ENCODE assay signal across 28 cellular contexts in genomic region chr16:19283637-19284036, GRCh38. TPM values are rescaled to one million over a fixed set of nuclear protein-coding genes. Genes with fewer than 3 reads are reported as not detected.
DNase-seq lines count a peak whose midpoint lies in the region; ATAC-seq and TF ChIP-seq lines count a peak whose summit lies in the region.
"Had no signal": no experiment of that assay in that cellular context is flagged by ENCODE, and none has a peak within 500 bp of the region (broad histone marks: within the 10 kb centered on the region; RNA-seq: fewer than 3 reads in every experiment).

No MANE protein-coding gene starts in this region.

- no peaks in the 10 kb centered on the region for H3K27me3 ChIP-seq in breast epithelium
- H3K27me3 ChIP-seq: BLaER1, left lung had no signal

- H3K36me3 ChIP-seq in breast epithelium = no peaks in the 10 kb centered on the region
- H3K36me3 ChIP-seq: BLaER1, left lung had no signal

- peak; percentile 69 for DNase-seq in MCF 10A (ENCODE audit: unreplicated experiment)
- no peak for DNase-seq in breast epithelium (ENCODE audit: low spot score in 2 of 2)
- peak; percentile 17 for DNase-seq in RWPE1 (ENCODE audit: low spot score)
- DNase-seq in T-helper 9 cell = no peak
- no peak for DNase-seq in NCI-H187 treated with DMSO at 0.1 percent for 48 hours (lab: John Stamatoyannopoulos, UW)
- DNase-seq: activated CD4-positive, CD25-positive, alpha-beta regulatory T cell treated with anti-CD3 and anti-CD28 coated beads, Interleukin-2, amount 50 U/mL, for 72 hours; activated CD8-positive, alpha-beta T cell treated with anti-CD3 and anti-CD28 coated beads for 36 hours; activated gamma-delta T cell; activated naive CD8-positive, alpha-beta T cell treated with anti-CD3 and anti-CD28 coated beads, Interleukin-2, amount 10 ng/mL, durations not matched to agents 7 days and 5 days; dermis blood vessel endothelial cell; GDM1; H7; KG1; naive B cell; NCI-H1436; stimulated activated naive CD8-positive, alpha-beta T cell treated with anti-CD3 and anti-CD28 coated beads, Interleukin-15, Interleukin-2, amounts not matched to agents 100 U/mL and 50 U/mL, for 24 hours; T-helper 1 cell had no signal

- H3K4me3 ChIP-seq in breast epithelium = no peak overlapping the region
- H3K4me3 ChIP-seq: BLaER1, left lung, psoas muscle had no signal

- TF ChIP-seq CTCF in MCF 10A (IDR thresholded peaks at IDR 0.05; ENCODE audit: unreplicated experiment) (no peak), breast epithelium (IDR thresholded peaks at IDR 0.05) (no peak), RWPE1 (conservative IDR thresholded peaks at IDR 0.05; ENCODE audit: low read depth) (no peak)

- no peaks in the 10 kb centered on the region for H3K4me1 ChIP-seq in breast epithelium
- H3K4me1 ChIP-seq: BLaER1, left lung had no signal

- CTCF ChIA-PET in MCF 10A (lab: Yijun Ruan, JAX) (interaction anchor here (0.6 to 0.7 kb wide), 3 partner anchors 8 to 217 kb away, joined by 3 read pairs; no protein-coding TSS in a partner anchor), RWPE1 (lab: Yijun Ruan, JAX) (interaction anchor here (0.5 kb wide), 1 partner anchor 12 kb away, joined by 3 read pairs; no protein-coding TSS in a partner anchor)

- no peak overlapping the region for H3K27ac Mint-ChIP-seq in MCF 10A (ENCODE audit: low read depth, unreplicated experiment)
- H3K27ac Mint-ChIP-seq: activated CD8-positive, alpha-beta T cell treated with anti-CD3 and anti-CD28 coated beads for 36 hours; activated naive CD8-positive, alpha-beta T cell treated with anti-CD3 and anti-CD28 coated beads, Interleukin-2, amount 10 ng/mL, durations not matched to agents 7 days and 5 days had no signal

- BruUV-seq in MCF 10A (replicated peaks; lab: Mats Ljungman, UMichigan) = no TSS peak

- H3K27ac ChIP-seq in breast epithelium = no peak overlapping the region
- no peak overlapping the region for H3K27ac ChIP-seq in RWPE1
- H3K27ac ChIP-seq: BLaER1, left lung, psoas muscle had no signal

- no peaks in the 10 kb centered on the region for H3K36me3 Mint-ChIP-seq in MCF 10A (ENCODE audit: insufficient read depth, unreplicated experiment)
- H3K36me3 Mint-ChIP-seq: activated naive CD8-positive, alpha-beta T cell treated with anti-CD3 and anti-CD28 coated beads, Interleukin-2, amount 10 ng/mL, durations not matched to agents 7 days and 5 days; naive B cell had no signal

- POLR2A ChIA-PET in MCF 10A (lab: Yijun Ruan, JAX) = interaction anchor here (0.5 to 1.6 kb wide), 8 partner anchors 15 to 273 kb away, joined by 3 to 6 read pairs (median 4); partner anchors contain the start of gene ITPRIPL2
- POLR2A ChIA-PET in RWPE1 (lab: Yijun Ruan, JAX; ENCODE audit: low non-redundant PET) = no interaction called here

- H3K4me3 Mint-ChIP-seq in MCF 10A (ENCODE audit: unreplicated experiment) = no peak overlapping the region
- H3K4me3 Mint-ChIP-seq: activated CD8-positive, alpha-beta T cell treated with anti-CD3 and anti-CD28 coated beads for 36 hours; activated naive CD8-positive, alpha-beta T cell treated with anti-CD3 and anti-CD28 coated beads, Interleukin-2, amount 10 ng/mL, durations not matched to agents 7 days and 5 days; naive B cell had no signal

- no peaks in the 10 kb centered on the region for H3K27me3 Mint-ChIP-seq in MCF 10A (ENCODE audit: insufficient read depth, unreplicated experiment)
- H3K27me3 Mint-ChIP-seq: activated CD8-positive, alpha-beta T cell treated with anti-CD3 and anti-CD28 coated beads for 36 hours; activated naive CD8-positive, alpha-beta T cell treated with anti-CD3 and anti-CD28 coated beads, Interleukin-2, amount 10 ng/mL, durations not matched to agents 7 days and 5 days had no signal

- no peak for TF ChIP-seq POLR2A in breast epithelium (IDR thresholded peaks at IDR 0.05)

- H3K9me3 Mint-ChIP-seq in MCF 10A (ENCODE audit: unreplicated experiment) = peaks cover 7% of the 10 kb centered on the region
- H3K9me3 Mint-ChIP-seq: activated naive CD8-positive, alpha-beta T cell treated with anti-CD3 and anti-CD28 coated beads, Interleukin-2, amount 10 ng/mL, durations not matched to agents 7 days and 5 days had no signal

- no peaks in the 10 kb centered on the region for H3K9me3 ChIP-seq in breast epithelium
- H3K9me3 ChIP-seq: BLaER1, left lung, psoas muscle had no signal

- H3K4me1 Mint-ChIP-seq in MCF 10A (ENCODE audit: insufficient read depth, unreplicated experiment) = peaks cover 24% of the 10 kb centered on the region
- H3K4me1 Mint-ChIP-seq: activated naive CD8-positive, alpha-beta T cell treated with anti-CD3 and anti-CD28 coated beads, Interleukin-2, amount 10 ng/mL, durations not matched to agents 7 days and 5 days; naive B cell had no signal

- intact Hi-C loops in MCF 10A (cut with micrococcal nuclease) = loop anchor here (10.0 kb wide), 1 partner anchor 169 kb away; the partner anchor contains the start of gene ITPRIPL2
- intact Hi-C loops in breast epithelium (cut with DNase I; ENCODE audit: low total_unique reads) = no loop called here

- peak; percentile 41 for ATAC-seq in esophagus mucosa
- ATAC-seq in HG03354 (IDR thresholded peaks at IDR 0.05; ENCODE audit: poor library complexity, severe bottlenecking, unreplicated experiment) = no peak
- ATAC-seq in GM19328 (IDR thresholded peaks at IDR 0.05; ENCODE audit: unreplicated experiment) = no peak
- ATAC-seq: activated CD8-positive, alpha-beta T cell treated with anti-CD3 and anti-CD28 coated beads for 36 hours; stimulated activated naive CD8-positive, alpha-beta T cell treated with anti-CD3 and anti-CD28 coated beads, Interleukin-15, Interleukin-2, amounts not matched to agents 100 U/mL and 50 U/mL, for 24 hours had no signal

RNA-seq across cellular contexts. Expression of gene CLEC19A, which starts 1.9 kb away (rescaled TPM):
- total RNA-seq in MCF 10A (2022) (not detected in 2 replicates), breast epithelium (under 1 TPM in 1 of 3 donors, not detected in 2; 0.29 TPM), esophagus mucosa (not detected)
- total RNA-seq: activated CD8-positive, alpha-beta T cell treated with anti-CD3 and anti-CD28 coated beads for 36 hours; activated naive CD8-positive, alpha-beta T cell treated with anti-CD3 and anti-CD28 coated beads, Interleukin-2, amount 10 ng/mL, durations not matched to agents 7 days and 5 days; astrocyte; dermis blood vessel endothelial cell; HT-29; mesenteric fat pad; psoas muscle; SK-MEL-5; skeletal muscle tissue had no signal

Comparison
In these comparisons a context has a peak if more than half of its experiments do, and no peak if none do; other contexts are left out.
1. DNase-seq: peak in MCF 10A (single experiment) and RWPE1 (single experiment); none in breast epithelium (0 of 2), T-helper 9 cell (single experiment) and NCI-H187 treated with DMSO at 0.1 percent for 48 hours (single experiment).